13 cellular contexts compared by ENCODE assay signal in the genomic region with DNA sequence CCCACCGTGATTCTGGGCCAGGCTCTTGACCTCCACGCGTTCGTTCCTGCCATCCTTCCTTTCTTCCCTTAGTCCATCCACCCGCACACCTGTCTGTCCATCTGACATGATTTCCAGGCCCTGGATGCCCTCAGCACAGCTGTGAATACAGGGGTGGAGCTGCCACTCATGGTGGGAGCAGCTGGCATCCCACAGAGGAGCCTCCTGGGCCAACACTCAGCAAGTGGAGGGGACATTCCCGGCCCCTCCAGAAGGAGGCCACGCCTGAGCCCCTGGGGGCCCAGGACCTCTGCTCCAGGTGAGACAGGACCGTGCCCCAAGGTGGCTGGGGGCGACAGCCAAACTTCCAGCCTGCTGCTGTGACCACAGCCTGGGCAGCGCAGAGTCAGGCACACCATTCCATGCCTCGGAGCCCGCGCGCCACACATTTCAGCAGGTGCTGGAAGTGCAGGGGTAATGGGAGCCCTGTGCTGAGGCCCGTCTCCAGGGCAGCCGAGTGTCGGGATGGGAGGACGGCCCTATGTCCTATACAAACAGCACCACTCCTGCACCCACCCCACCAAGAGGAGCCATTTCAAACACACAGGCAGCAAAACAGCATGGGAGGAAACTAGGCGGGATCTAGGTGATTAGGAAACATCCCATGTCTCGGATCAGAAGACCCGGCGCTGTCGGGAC.
DNase-seq lines count a peak whose midpoint lies in the region; ATAC-seq and TF ChIP-seq lines count a peak whose summit lies in the region.
"Had no signal": no experiment of that assay in that cellular context is flagged by ENCODE, and none has a peak within 500 bp of the region (broad histone marks: within the 10 kb centered on the region; RNA-seq: fewer than 3 reads in every experiment).

No MANE protein-coding gene starts in this region.

- H3K79me2 ChIP-seq in Loucy (ENCODE audit: insufficient read depth, low read length): peaks cover 43% of the 10 kb centered on the region

- DNase-seq in T-helper 1 cell (no peak), psoas muscle (peak; percentile 9 to 39), head of caudate nucleus (no peak), NCI-H146 (lab: John Stamatoyannopoulos, UW) (no peak)
- DNase-seq: activated naive CD4-positive, alpha-beta T cell treated with Interleukin-2 at 50 U/mL for 16 hours; COR-L47; NCI-H2171; NK-92 treated with Interleukin-12 subunit alpha and Interleukin-12 subunit beta, amount 100 ng/mL, for 24 hours had no signal

- H3K9me3 ChIP-seq in Loucy (ENCODE audit: insufficient read depth, low read depth, low read length): no peaks in the 10 kb centered on the region
- peaks cover 5% of the 10 kb centered on the region; the same call in 1 of the 2 replicates for H3K9me3 ChIP-seq in iPS-20b (ENCODE audit: insufficient read depth, low read depth, low read length)
- H3K9me3 ChIP-seq in psoas muscle: no peaks in the 10 kb centered on the region

- H3K9ac ChIP-seq in Loucy (ENCODE audit: low read depth, low read length, poor library complexity, severe bottlenecking) (peak overlapping the region; percentile 95), iPS-20b (ENCODE audit: low read depth, low read length) (peak overlapping the region; percentile 52; the same call in 1 of the 2 replicates)

- WGBS in psoas muscle, 3 donors: 79 to 83% (median 82%) methylated on average over 23 of the region's 23 CpGs

- no peak overlapping the region for H3K4me3 ChIP-seq in Loucy (ENCODE audit: low read length, poor library complexity, severe bottlenecking)
- H3K4me3 ChIP-seq in iPS-20b (ENCODE audit: low read length): no peak overlapping the region
- H3K4me3 ChIP-seq in psoas muscle: no peak overlapping the region

- H3K4me2 ChIP-seq in Loucy (ENCODE audit: low read depth, low read length, poor library complexity, severe bottlenecking): peak overlapping the region; percentile 89

- H3K27ac ChIP-seq in iPS-20b (ENCODE audit: low read length) (peak overlapping the region; percentile 8), psoas muscle (no peak overlapping the region)

- peaks cover 2% of the 10 kb centered on the region for H4K20me1 ChIP-seq in Loucy (ENCODE audit: insufficient read depth, low read length, poor library complexity, severe bottlenecking)

- H3K36me3 ChIP-seq in Loucy (ENCODE audit: insufficient read depth, low read length) (no peaks in the 10 kb centered on the region), iPS-20b (ENCODE audit: insufficient read depth, low read depth, low read length) (no peaks in the 10 kb centered on the region), psoas muscle (ENCODE audit: insufficient read depth in 1 of 2, low read depth in 1 of 2) (no peaks in the 10 kb centered on the region)

- H3K9me2 ChIP-seq in Loucy (replicated peaks; ENCODE audit: low read depth, low read length): no peaks in the 10 kb centered on the region

- peaks cover 4% of the 10 kb centered on the region; the same call in 1 of the 2 replicates for H3F3A ChIP-seq in Loucy (ENCODE audit: low read depth)

- H2AFZ ChIP-seq in Loucy (ENCODE audit: low read length): no peak overlapping the region

- intact Hi-C loops in psoas muscle (cut with DNase I): no loop called here
- intact Hi-C loops in head of caudate nucleus (cut with DNase I): no loop called here

- ATAC-seq in psoas muscle (no peak), GM18502 (IDR thresholded peaks at IDR 0.05; ENCODE audit: poor library complexity, unreplicated experiment) (no peak)

- peak overlapping the region; percentile 33 for H3K27ac Mint-ChIP-seq in T-helper 1 cell treated with Interleukin-12 subunit alpha and Interleukin-12 subunit beta and Interleukin-4 antibody, amounts not matched to agents 30 μg/mL and 1 μg/mL, for 36 hours
- H3K27ac Mint-ChIP-seq: type B pancreatic cell had no signal

- H3K4me3 Mint-ChIP-seq in T-helper 1 cell treated with Interleukin-12 subunit alpha and Interleukin-12 subunit beta and Interleukin-4 antibody, amounts not matched to agents 30 μg/mL and 1 μg/mL, for 36 hours: peak overlapping the region; percentile 7
- H3K4me3 Mint-ChIP-seq: type B pancreatic cell had no signal

- H3K4me1 ChIP-seq in Loucy (ENCODE audit: insufficient read depth, low read length, poor library complexity, severe bottlenecking): peaks cover 64% of the 10 kb centered on the region
- peaks cover 13% of the 10 kb centered on the region; the same call in 1 of the 2 replicates for H3K4me1 ChIP-seq in iPS-20b (ENCODE audit: insufficient read depth, low read length)
- H3K4me1 ChIP-seq in psoas muscle: no peaks in the 10 kb centered on the region

- peaks cover 12% of the 10 kb centered on the region for H3K36me3 Mint-ChIP-seq in T-helper 1 cell treated with Interleukin-12 subunit alpha and Interleukin-12 subunit beta and Interleukin-4 antibody, amounts not matched to agents 30 μg/mL and 1 μg/mL, for 36 hours (ENCODE audit: low read depth)

- H3K27me3 ChIP-seq in Loucy (ENCODE audit: insufficient read depth, low read length, poor library complexity, severe bottlenecking) (no peaks in the 10 kb centered on the region), iPS-20b (ENCODE audit: insufficient read depth, low read length) (no peaks in the 10 kb centered on the region), psoas muscle (ENCODE audit: insufficient read depth in 3 of 3, low read length in 2 of 3) (no peaks in the 10 kb centered on the region)

- TF ChIP-seq CTCF in Loucy (conservative IDR thresholded peaks at IDR 0.05; ENCODE audit: low read length): no peak
- no peak for TF ChIP-seq CTCF in psoas muscle (IDR thresholded peaks at IDR 0.05)

- H3K27me3 Mint-ChIP-seq in T-helper 1 cell treated with Interleukin-12 subunit alpha and Interleukin-12 subunit beta and Interleukin-4 antibody, amounts not matched to agents 30 μg/mL and 1 μg/mL, for 36 hours (ENCODE audit: low read depth): no peaks in the 10 kb centered on the region
- H3K27me3 Mint-ChIP-seq: type B pancreatic cell had no signal

- H3K4me1 Mint-ChIP-seq in T-helper 1 cell treated with Interleukin-12 subunit alpha and Interleukin-12 subunit beta and Interleukin-4 antibody, amounts not matched to agents 30 μg/mL and 1 μg/mL, for 36 hours (ENCODE audit: low read depth): peaks cover 45% of the 10 kb centered on the region

- H3K9me3 Mint-ChIP-seq in T-helper 1 cell treated with Interleukin-12 subunit alpha and Interleukin-12 subunit beta and Interleukin-4 antibody, amounts not matched to agents 30 μg/mL and 1 μg/mL, for 36 hours: no peaks in the 10 kb centered on the region
- H3K9me3 Mint-ChIP-seq: type B pancreatic cell had no signal

Comparison
In these comparisons a context has a peak if more than half of its experiments do, and no peak if none do; other contexts are left out.
1. DNase-seq: peak in psoas muscle (2 of 2); none in T-helper 1 cell (0 of 5), head of caudate nucleus (0 of 42) and NCI-H146 (single experiment).